ENCODE assay signal across 1 cellular context in the genomic region with DNA sequence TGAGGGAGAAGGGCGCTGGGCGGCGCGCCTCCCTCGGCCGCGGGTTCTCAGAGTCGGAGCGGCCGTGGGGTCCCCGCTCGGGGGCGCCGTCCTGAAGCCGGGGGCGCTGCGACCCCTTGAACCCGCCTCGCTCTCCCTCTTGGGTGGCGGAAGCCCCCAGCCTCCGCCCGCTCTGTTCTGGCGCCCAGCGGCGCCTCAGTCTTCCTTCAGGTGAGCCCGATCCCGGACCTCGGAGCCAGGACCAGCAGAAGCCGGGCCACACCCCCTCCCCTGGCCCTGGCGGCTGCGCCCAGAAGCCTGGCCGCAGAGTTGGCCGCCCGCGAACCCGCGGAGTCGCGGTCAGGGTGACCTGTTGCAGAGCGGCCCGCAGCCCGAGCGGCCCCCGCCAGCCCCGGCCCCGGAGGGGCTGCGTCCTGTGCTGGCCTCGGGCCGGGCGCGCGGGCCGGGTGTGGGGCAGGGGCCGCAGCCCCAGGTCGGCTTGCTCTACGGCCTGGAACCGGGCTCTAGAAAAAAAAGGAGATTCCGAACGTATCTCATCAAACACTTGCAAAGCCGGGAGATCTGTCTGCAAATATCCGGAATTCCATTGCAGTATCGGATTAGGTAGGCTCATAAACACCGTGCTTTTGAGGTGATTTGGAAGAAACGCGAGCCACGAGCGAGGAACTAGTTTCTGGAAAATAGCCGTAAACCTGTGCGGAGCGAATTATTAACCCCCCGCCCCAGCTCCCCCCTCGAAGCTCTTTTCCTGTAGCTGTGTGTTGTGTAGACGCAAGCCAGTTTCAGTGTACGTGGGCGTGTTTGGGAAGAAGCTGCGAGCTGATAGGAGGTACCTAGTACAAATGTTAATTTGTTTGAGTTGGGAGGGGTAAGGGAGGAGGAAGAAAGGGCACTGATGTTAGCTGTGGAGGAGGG.
TF ChIP-seq lines count a peak whose summit lies in the region.

No MANE protein-coding gene starts in this region.

TF ChIP-seq in HEK293, 187 proteins besides CTCF, POLR2A, EP300 and RAD21 (continued from another document and continues in another):
- TF ChIP-seq, protein P1, sequence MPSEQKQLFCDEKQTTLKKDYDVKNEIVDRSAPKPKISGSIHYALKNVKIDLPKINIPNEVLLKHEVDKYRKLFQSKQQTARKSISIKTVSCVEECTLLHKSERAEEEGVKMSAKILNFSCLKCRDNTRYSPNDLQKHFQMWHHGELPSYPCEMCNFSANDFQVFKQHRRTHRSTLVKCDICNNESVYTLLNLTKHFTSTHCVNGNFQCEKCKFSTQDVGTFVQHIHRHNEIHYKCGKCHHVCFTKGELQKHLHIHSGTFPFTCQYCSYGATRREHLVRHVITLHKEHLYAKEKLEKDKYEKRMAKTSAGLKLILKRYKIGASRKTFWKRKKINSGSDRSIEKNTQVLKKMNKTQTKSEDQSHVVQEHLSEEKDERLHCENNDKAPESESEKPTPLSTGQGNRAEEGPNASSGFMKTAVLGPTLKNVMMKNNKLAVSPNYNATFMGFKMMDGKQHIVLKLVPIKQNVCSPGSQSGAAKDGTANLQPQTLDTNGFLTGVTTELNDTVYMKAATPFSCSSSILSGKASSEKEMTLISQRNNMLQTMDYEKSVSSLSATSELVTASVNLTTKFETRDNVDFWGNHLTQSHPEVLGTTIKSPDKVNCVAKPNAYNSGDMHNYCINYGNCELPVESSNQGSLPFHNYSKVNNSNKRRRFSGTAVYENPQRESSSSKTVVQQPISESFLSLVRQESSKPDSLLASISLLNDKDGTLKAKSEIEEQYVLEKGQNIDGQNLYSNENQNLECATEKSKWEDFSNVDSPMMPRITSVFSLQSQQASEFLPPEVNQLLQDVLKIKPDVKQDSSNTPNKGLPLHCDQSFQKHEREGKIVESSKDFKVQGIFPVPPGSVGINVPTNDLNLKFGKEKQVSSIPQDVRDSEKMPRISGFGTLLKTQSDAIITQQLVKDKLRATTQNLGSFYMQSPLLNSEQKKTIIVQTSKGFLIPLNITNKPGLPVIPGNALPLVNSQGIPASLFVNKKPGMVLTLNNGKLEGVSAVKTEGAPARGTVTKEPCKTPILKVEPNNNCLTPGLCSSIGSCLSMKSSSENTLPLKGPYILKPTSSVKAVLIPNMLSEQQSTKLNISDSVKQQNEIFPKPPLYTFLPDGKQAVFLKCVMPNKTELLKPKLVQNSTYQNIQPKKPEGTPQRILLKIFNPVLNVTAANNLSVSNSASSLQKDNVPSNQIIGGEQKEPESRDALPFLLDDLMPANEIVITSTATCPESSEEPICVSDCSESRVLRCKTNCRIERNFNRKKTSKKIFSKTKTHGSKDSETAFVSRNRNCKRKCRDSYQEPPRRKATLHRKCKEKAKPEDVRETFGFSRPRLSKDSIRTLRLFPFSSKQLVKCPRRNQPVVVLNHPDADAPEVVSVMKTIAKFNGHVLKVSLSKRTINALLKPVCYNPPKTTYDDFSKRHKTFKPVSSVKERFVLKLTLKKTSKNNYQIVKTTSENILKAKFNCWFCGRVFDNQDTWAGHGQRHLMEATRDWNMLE (tag by site-specific recombination; conservative IDR thresholded peaks at IDR 0.05; ENCODE audit: low read depth): no peak
- TF ChIP-seq TCF7L2 (IDR thresholded peaks at IDR 0.05; ENCODE audit: borderline replicate concordance, low read depth, low read length) (no peak), ZNF596 (tag by site-specific recombination; IDR thresholded peaks at IDR 0.05) (0 out of 2 replicates have a peak, but pooled peaks have one; percentile 9), ZNF830 (tag by site-specific recombination; IDR thresholded peaks at IDR 0.05; ENCODE audit: low read depth) (no peak), PRDM1 (tag by site-specific recombination; IDR thresholded peaks at IDR 0.05) (no peak), REST (tag by site-specific recombination; IDR thresholded peaks at IDR 0.05) (no peak), PRDM2 (tag by site-specific recombination; IDR thresholded peaks at IDR 0.05; ENCODE audit: borderline replicate concordance) (no peak), GLI2 (tag by site-specific recombination; IDR thresholded peaks at IDR 0.05; ENCODE audit: borderline replicate concordance, low read depth) (no peak), ZNF645 (tag by site-specific recombination; IDR thresholded peaks at IDR 0.05) (no peak), AEBP2 (tag by site-specific recombination; IDR thresholded peaks at IDR 0.05; ENCODE audit: borderline replicate concordance) (no peak), ZBTB1 (tag by site-specific recombination; IDR thresholded peaks at IDR 0.05) (no peak), ZNF777 (tag by site-specific recombination; IDR thresholded peaks at IDR 0.05; ENCODE audit: borderline replicate concordance) (no peak), ZNF174 (tag by site-specific recombination; IDR thresholded peaks at IDR 0.05) (no peak), BCL11B (tag by site-specific recombination; IDR thresholded peaks at IDR 0.05; ENCODE audit: low read depth) (no peak), ZNF394 (tag by site-specific recombination; IDR thresholded peaks at IDR 0.05; ENCODE audit: borderline replicate concordance) (peak; percentile 27; the same call in 1 of the 2 replicates), OSR2 (tag by site-specific recombination; IDR thresholded peaks at IDR 0.05) (no peak), ZBTB11 (tag by site-specific recombination; conservative IDR thresholded peaks at IDR 0.05; ENCODE audit: low read depth) (peak; percentile 32; the same call in 1 of the 2 replicates), SCRT1 (tag by site-specific recombination; IDR thresholded peaks at IDR 0.05; ENCODE audit: borderline replicate concordance) (no peak), HOXA7 (CRISPR knock-in tag; IDR thresholded peaks at IDR 0.05; ENCODE audit: borderline replicate concordance) (no peak), ZNF433 (tag by site-specific recombination; IDR thresholded peaks at IDR 0.05; ENCODE audit: low read depth) (no peak), ZNF48 (tag by site-specific recombination; IDR thresholded peaks at IDR 0.05) (no peak), ZNF677 (tag by site-specific recombination; IDR thresholded peaks at IDR 0.05) (no peak), ZNF510 (tag by site-specific recombination; IDR thresholded peaks at IDR 0.05; ENCODE audit: insufficient replicate concordance) (no peak), ZNF488 (tag by site-specific recombination; IDR thresholded peaks at IDR 0.05) (no peak), ZNF560 (tag by site-specific recombination; IDR thresholded peaks at IDR 0.05; ENCODE audit: borderline replicate concordance) (no peak), SALL2 (tag by site-specific recombination; IDR thresholded peaks at IDR 0.05; ENCODE audit: borderline replicate concordance) (no peak), ZEB2 (tag by site-specific recombination; IDR thresholded peaks at IDR 0.05) (no peak; the same call in 1 of the 2 replicates), YY1 (tag by site-specific recombination; IDR thresholded peaks at IDR 0.05) (no peak)
